Comparison of ENCODE assay signal across 17 cellular contexts in genomic region chr9:95182854-95183563, GRCh38.
DNase-seq lines count a peak whose midpoint lies in the region; ATAC-seq and TF ChIP-seq lines count a peak whose summit lies in the region.
"Had no signal": no experiment of that assay in that cellular context is flagged by ENCODE, and none has a peak within 500 bp of the region (broad histone marks: within the 10 kb centered on the region; RNA-seq: fewer than 3 reads in every experiment).

No MANE protein-coding gene starts in this region.

- H3K9me2 ChIP-seq in hepatocyte (replicated peaks; ENCODE audit: insufficient read depth): no peaks in the 10 kb centered on the region

- WGBS in hepatocyte (ENCODE audit: low lambda C conversion rate, missing lambda C conversion rate): 67% methylated on average over 10 of the region's 11 CpGs

- no peak overlapping the region for H3K4me2 ChIP-seq in hepatocyte

- in situ Hi-C loops in astrocyte of the cerebellum (cut with HindIII; ENCODE audit: low sequenced_read_pairs): no loop called here

- H3K79me2 ChIP-seq in hepatocyte: no peaks in the 10 kb centered on the region

- H3K27me3 ChIP-seq in hepatocyte: no peaks in the 10 kb centered on the region
- H3K27me3 ChIP-seq in uterus: no peaks in the 10 kb centered on the region
- no peaks in the 10 kb centered on the region for H3K27me3 ChIP-seq in WERI-Rb-1 (ENCODE audit: insufficient read depth, low read depth, severe bottlenecking)
- H3K27me3 ChIP-seq: foreskin keratinocyte, left lung had no signal

- DNase-seq in ELF-1 (ENCODE audit: low read depth, low spot score) (peak; percentile 75), astrocyte of the cerebellum (ENCODE audit: low read depth) (no peak), hepatocyte (ENCODE audit: low spot score) (peak; percentile 47), pons (ENCODE audit: low spot score) (peak; percentile 41), uterus (no peak), WERI-Rb-1 (no peak)
- DNase-seq in activated CD4-positive, alpha-beta T cell treated with anti-CD3 and anti-CD28 coated beads, Interleukin-2, amount 50 U/mL, for 1 hour: no peak
- DNase-seq: activated CD8-positive, alpha-beta T cell treated with anti-CD3 and anti-CD28 coated beads for 36 hours; activated effector memory CD4-positive, alpha-beta T cell treated with anti-CD3 and anti-CD28 coated beads, Interleukin-2, amount 50 U/mL, for 16 hours; cortex of kidney; foreskin keratinocyte; GM23248; left lung; NCI-H1092; NCI-H510A treated with DMSO at 0.1 percent for 48 hours; T-helper 9 cell had no signal

- H4K20me1 ChIP-seq in hepatocyte (ENCODE audit: insufficient read depth, poor library complexity, severe bottlenecking): no peaks in the 10 kb centered on the region

- TF ChIP-seq CTCF in astrocyte of the cerebellum (IDR thresholded peaks at IDR 0.05; ENCODE audit: low read depth, low read length, missing control alignments): peak; percentile 55
- TF ChIP-seq CTCF in hepatocyte (IDR thresholded peaks at IDR 0.05; ENCODE audit: poor library complexity): peak; percentile 43
- TF ChIP-seq CTCF in uterus (IDR thresholded peaks at IDR 0.05): peak in 1 of 4 experiments; percentile 34
- no peak for TF ChIP-seq CTCF in WERI-Rb-1 (IDR thresholded peaks at IDR 0.05; ENCODE audit: low read depth, low read length)

- no peak for ATAC-seq in GM18505 (IDR thresholded peaks at IDR 0.05; ENCODE audit: unreplicated experiment)
- ATAC-seq: activated CD8-positive, alpha-beta T cell treated with anti-CD3 and anti-CD28 coated beads for 36 hours; foreskin keratinocyte; left lung had no signal

- no peak overlapping the region for H3K27ac ChIP-seq in hepatocyte
- H3K27ac ChIP-seq in uterus: no peak overlapping the region
- no peak overlapping the region for H3K27ac ChIP-seq in WERI-Rb-1
- H3K27ac ChIP-seq: foreskin keratinocyte, GM23248, left lung had no signal

- no peaks in the 10 kb centered on the region for H3K36me3 ChIP-seq in hepatocyte (replicated peaks; ENCODE audit: insufficient read depth, low read depth)
- H3K36me3 ChIP-seq in uterus: no peaks in the 10 kb centered on the region
- H3K36me3 ChIP-seq in WERI-Rb-1: peaks cover 7% of the 10 kb centered on the region
- H3K36me3 ChIP-seq: left lung had no signal

- H3K9me3 ChIP-seq in hepatocyte (ENCODE audit: low read depth) (no peaks in the 10 kb centered on the region), uterus (no peaks in the 10 kb centered on the region), WERI-Rb-1 (ENCODE audit: severe bottlenecking) (no peaks in the 10 kb centered on the region)
- H3K9me3 ChIP-seq: left lung had no signal

- H3K4me1 ChIP-seq in hepatocyte (ENCODE audit: insufficient read depth) (peaks cover 6% of the 10 kb centered on the region), uterus (no peaks in the 10 kb centered on the region)
- H3K4me1 ChIP-seq: foreskin keratinocyte, left lung had no signal

- TF ChIP-seq POLR2A in uterus (IDR thresholded peaks at IDR 0.05): no peak
- no peak for TF ChIP-seq POLR2A in GM18505 (IDR thresholded peaks at IDR 0.05; ENCODE audit: borderline replicate concordance, extremely low read depth, insufficient read depth, insufficient read length)

- H2AFZ ChIP-seq in hepatocyte: no peak overlapping the region
- H2AFZ ChIP-seq: GM23248 had no signal

- H3K4me3 ChIP-seq in astrocyte of the cerebellum (ENCODE audit: low read depth, low read length) (no peak overlapping the region), hepatocyte (no peak overlapping the region), uterus (no peak overlapping the region), WERI-Rb-1 (ENCODE audit: low read depth, low read length) (no peak overlapping the region)
- H3K4me3 ChIP-seq: GM23248, left lung had no signal

- intact Hi-C loops in uterus (cut with DNase I; ENCODE audit: low total_unique reads): no loop called here

Comparison
In these comparisons a context has a peak if more than half of its experiments do, and no peak if none do; other contexts are left out.
1. DNase-seq: peak in ELF-1 (single experiment), hepatocyte (single experiment) and pons (single experiment); none in astrocyte of the cerebellum (single experiment), uterus (0 of 2), WERI-Rb-1 (single experiment) and activated CD4-positive, alpha-beta T cell treated with anti-CD3 and anti-CD28 coated beads, Interleukin-2, amount 50 U/mL, for 1 hour (single experiment).